In genomic region chr1:227225715-227226346, GRCh38 we compare ENCODE assay signal across 1 cellular context.
TF ChIP-seq lines count a peak whose summit lies in the region.

No MANE protein-coding gene starts in this region.

TF ChIP-seq in A549, 52 proteins besides CTCF, POLR2A, EP300 and RAD21 (continued from another document):
- TF ChIP-seq REST (IDR thresholded peaks at IDR 0.05) (no peak), ZSCAN20 (CRISPR knock-in tag; IDR thresholded peaks at IDR 0.05) (no peak), ZNF302 (CRISPR knock-in tag; IDR thresholded peaks at IDR 0.05) (no peak), GATA3 (IDR thresholded peaks at IDR 0.05; ENCODE audit: borderline replicate concordance) (no peak), HOXA7 (CRISPR knock-in tag; IDR thresholded peaks at IDR 0.05) (no peak)
